ENCODE assay signal across 1 cellular context in genomic region chr7:130092598-130092997, GRCh38.
TF ChIP-seq lines count a peak whose summit lies in the region.

No MANE protein-coding gene starts in this region.

TF ChIP-seq in IMR-90, 13 proteins besides CTCF, POLR2A, EP300 and RAD21 (continued from another document):
- TF ChIP-seq MAFK (IDR thresholded peaks at IDR 0.05; ENCODE audit: low read depth, low read length) (no peak), MAZ (IDR thresholded peaks at IDR 0.05; ENCODE audit: borderline replicate concordance, low read depth, low read length) (no peak), SMC3 (IDR thresholded peaks at IDR 0.05; ENCODE audit: low read depth, low read length) (no peak), CEBPB (IDR thresholded peaks at IDR 0.05; ENCODE audit: low read depth, low read length) (no peak), RFX5 (IDR thresholded peaks at IDR 0.05; ENCODE audit: low read depth, low read length) (no peak), USF2 (IDR thresholded peaks at IDR 0.05; ENCODE audit: low read depth, low read length) (no peak), MXI1 (IDR thresholded peaks at IDR 0.05; ENCODE audit: borderline replicate concordance, low read depth, low read length) (no peak), ELK1 (IDR thresholded peaks at IDR 0.05; ENCODE audit: borderline replicate concordance, low read depth, low read length) (no peak), FOS (IDR thresholded peaks at IDR 0.05; ENCODE audit: low read depth, low read length) (no peak), RCOR1 (IDR thresholded peaks at IDR 0.05; ENCODE audit: insufficient replicate concordance, low read length) (no peak), BHLHE40 (IDR thresholded peaks at IDR 0.05; ENCODE audit: low read depth, low read length) (no peak), CHD1 (IDR thresholded peaks at IDR 0.05; ENCODE audit: low read depth, low read length) (no peak)
